In genomic region chr21:33424214-33424613, GRCh38 we compare ENCODE assay signal across 26 cellular contexts.
"Had no signal": no experiment of that assay in that cellular context is flagged by ENCODE, and none has a peak within 500 bp of the region (broad histone marks: within the 10 kb centered on the region; RNA-seq: fewer than 3 reads in every experiment).

No MANE protein-coding gene starts in this region.

- H3K27me3 ChIP-seq: esophagus squamous epithelium, heart right ventricle, left lung, neutrophil, pancreas, right atrium auricular region, tibial nerve, upper lobe of right lung, uterus had no signal

- H3K27ac Mint-ChIP-seq: effector memory CD8-positive, alpha-beta T cell; stimulated activated effector memory CD8-positive, alpha-beta T cell treated with anti-CD3 and anti-CD28 coated beads, Interleukin-12 subunit alpha, Interleukin-12 subunit beta, amount 100 ng/mL, for 72 hours; stimulated activated naive CD8-positive, alpha-beta T cell treated with anti-CD3 and anti-CD28 coated beads, Interleukin-15, Interleukin-2, amounts not matched to agents 100 ng/mL and 50 ng/mL, for 24 hours had no signal

- H3K4me3 Mint-ChIP-seq: effector memory CD8-positive, alpha-beta T cell; naive thymus-derived CD8-positive, alpha-beta T cell; neural crest cell; stimulated activated effector memory CD8-positive, alpha-beta T cell treated with anti-CD3 and anti-CD28 coated beads, Interleukin-12 subunit alpha, Interleukin-12 subunit beta, amount 100 ng/mL, for 72 hours; stimulated activated naive CD8-positive, alpha-beta T cell treated with anti-CD3 and anti-CD28 coated beads, Interleukin-15, Interleukin-2, amounts not matched to agents 100 ng/mL and 50 ng/mL, for 24 hours had no signal

- H3K9me3 ChIP-seq: esophagus squamous epithelium, heart right ventricle, left lung, neutrophil, pancreas, prostate gland, right atrium auricular region, thoracic aorta, tibial nerve, upper lobe of right lung, uterus had no signal

- H3K27ac ChIP-seq: coronary artery, esophagus squamous epithelium, heart right ventricle, left lung, pancreas, prostate gland, right atrium auricular region, thoracic aorta, tibial nerve, upper lobe of right lung, uterus had no signal

- H3K4me3 ChIP-seq: coronary artery, esophagus squamous epithelium, heart right ventricle, left lung, pancreas, prostate gland, right atrium auricular region, smooth muscle cell, thoracic aorta, tibial nerve, upper lobe of right lung, uterus had no signal

- H3K36me3 ChIP-seq: uterus had no signal

- ATAC-seq: effector memory CD8-positive, alpha-beta T cell; heart right ventricle; left cardiac atrium; left lung; naive thymus-derived CD8-positive, alpha-beta T cell; pancreas; sciatic nerve; stimulated activated effector memory CD8-positive, alpha-beta T cell treated with anti-CD3 and anti-CD28 coated beads, Interleukin-12 subunit alpha, Interleukin-12 subunit beta, amount 100 ng/mL, for 72 hours; upper lobe of right lung had no signal

- H3K4me1 Mint-ChIP-seq: stimulated activated effector memory CD8-positive, alpha-beta T cell treated with anti-CD3 and anti-CD28 coated beads, Interleukin-12 subunit alpha, Interleukin-12 subunit beta, amount 100 ng/mL, for 72 hours had no signal

- H3K4me1 ChIP-seq: pancreas had no signal

- H3K27me3 Mint-ChIP-seq: naive thymus-derived CD8-positive, alpha-beta T cell; stimulated activated naive CD8-positive, alpha-beta T cell treated with anti-CD3 and anti-CD28 coated beads, Interleukin-15, Interleukin-2, amounts not matched to agents 100 ng/mL and 50 ng/mL, for 24 hours had no signal

- DNase-seq: effector memory CD8-positive, alpha-beta T cell; erythroblast; esophagus squamous epithelium; foreskin melanocyte; glutamatergic neuron; heart right ventricle; hippocampal formation; left cardiac atrium; left lung; naive thymus-derived CD8-positive, alpha-beta T cell; pancreas; stimulated activated CD4-positive, alpha-beta T cell treated with anti-CD3 and anti-CD28 coated beads, Interleukin-2, amount 100 ng/mL, for 24 hours; stimulated activated CD4-positive, alpha-beta T cell treated with anti-CD3 and anti-CD28 coated beads, Interleukin-4, amount 100 ng/mL, for 24 hours; upper lobe of right lung; uterus had no signal

- H3K9me3 Mint-ChIP-seq: effector memory CD8-positive, alpha-beta T cell; naive thymus-derived CD8-positive, alpha-beta T cell; neural crest cell; stimulated activated effector memory CD8-positive, alpha-beta T cell treated with anti-CD3 and anti-CD28 coated beads, Interleukin-12 subunit alpha, Interleukin-12 subunit beta, amount 100 ng/mL, for 72 hours; stimulated activated naive CD8-positive, alpha-beta T cell treated with anti-CD3 and anti-CD28 coated beads, Interleukin-15, Interleukin-2, amounts not matched to agents 100 ng/mL and 50 ng/mL, for 24 hours had no signal
